Comparison of ENCODE assay signal across 13 cellular contexts in genomic region chr7:43491984-43492383, GRCh38.
DNase-seq lines count a peak whose midpoint lies in the region; ATAC-seq and TF ChIP-seq lines count a peak whose summit lies in the region.
"Had no signal": no experiment of that assay in that cellular context is flagged by ENCODE, and none has a peak within 500 bp of the region (broad histone marks: within the 10 kb centered on the region; RNA-seq: fewer than 3 reads in every experiment).

No MANE protein-coding gene starts in this region.

- 59% methylated on average over 2 of the region's 2 CpGs for WGBS in esophagus muscularis mucosa

- H3K4me3 ChIP-seq in esophagus muscularis mucosa: no peak overlapping the region
- no peak overlapping the region for H3K4me3 ChIP-seq in retinal pigment epithelial cell (ENCODE audit: low read length)

- TF ChIP-seq CTCF in RWPE1 (conservative IDR thresholded peaks at IDR 0.05; ENCODE audit: low read depth) (no peak), esophagus muscularis mucosa (IDR thresholded peaks at IDR 0.05) (no peak), retinal pigment epithelial cell (conservative IDR thresholded peaks at IDR 0.05; ENCODE audit: low read depth, low read length) (no peak)

- no peak for TF ChIP-seq EP300 in esophagus muscularis mucosa (IDR thresholded peaks at IDR 0.05)

- no peaks in the 10 kb centered on the region for H3K36me3 ChIP-seq in esophagus muscularis mucosa

- no peaks in the 10 kb centered on the region for H3K27me3 ChIP-seq in esophagus muscularis mucosa

- peak; percentile 73 for DNase-seq in GM03348 (ENCODE audit: low spot score)
- DNase-seq in RWPE1 (ENCODE audit: low spot score): peak; percentile 74
- peak; percentile 64 for DNase-seq in esophagus muscularis mucosa (ENCODE audit: extremely low spot score)
- DNase-seq in retinal pigment epithelial cell (ENCODE audit: low read depth): peak; percentile 30
- no peak for DNase-seq in Right ventricle myocardium superior
- no peak for DNase-seq in epidermal melanocyte (ENCODE audit: insufficient read length, low spot score)
- DNase-seq: activated CD4-positive, CD25-positive, alpha-beta regulatory T cell treated with anti-CD3 and anti-CD28 coated beads, Interleukin-2, amount 50 U/mL, for 72 hours; activated T-cell treated with anti-CD3 and anti-CD28 coated beads, Interleukin-2, amount 50 U/mL, for 4 hours; CD8-positive, alpha-beta T cell; NCI-H69; retina had no signal

- H3K4me1 ChIP-seq in esophagus muscularis mucosa: peaks cover 7 to 31% (median 25%) of the 10 kb centered on the region in 4 donors

- POLR2A ChIA-PET in RWPE1 (lab: Yijun Ruan, JAX; ENCODE audit: low non-redundant PET): no interaction called here

- intact Hi-C loops in esophagus muscularis mucosa (cut with DNase I) (no loop called here), Right ventricle myocardium superior (cut with DNase I) (no loop called here)

- no peak for TF ChIP-seq POLR2A in esophagus muscularis mucosa (IDR thresholded peaks at IDR 0.05; ENCODE audit: low read depth)

- ATAC-seq in HG03139 (IDR thresholded peaks at IDR 0.05; ENCODE audit: unreplicated experiment) (no peak), Right ventricle myocardium superior (ENCODE audit: poor library complexity) (no peak), GM21381 (IDR thresholded peaks at IDR 0.05; ENCODE audit: unreplicated experiment) (no peak)
- ATAC-seq: activated T-cell treated with anti-CD3 and anti-CD28 coated beads, Interleukin-2, amount 50 U/mL, for 4 hours; CD8-positive, alpha-beta T cell had no signal

- H3K27ac ChIP-seq in RWPE1 (no peak overlapping the region), esophagus muscularis mucosa (replicated peaks in 1 of 4) (no peak overlapping the region)

- H3K9me3 ChIP-seq in esophagus muscularis mucosa: no peaks in the 10 kb centered on the region

- CTCF ChIA-PET in RWPE1 (lab: Yijun Ruan, JAX): no interaction called here

Comparison
In these comparisons a context has a peak if more than half of its experiments do, and no peak if none do; other contexts are left out.
1. DNase-seq: peak in GM03348 (single experiment), RWPE1 (single experiment), esophagus muscularis mucosa (single experiment) and retinal pigment epithelial cell (single experiment); none in Right ventricle myocardium superior (single experiment) and epidermal melanocyte (single experiment).